In the genomic region with DNA sequence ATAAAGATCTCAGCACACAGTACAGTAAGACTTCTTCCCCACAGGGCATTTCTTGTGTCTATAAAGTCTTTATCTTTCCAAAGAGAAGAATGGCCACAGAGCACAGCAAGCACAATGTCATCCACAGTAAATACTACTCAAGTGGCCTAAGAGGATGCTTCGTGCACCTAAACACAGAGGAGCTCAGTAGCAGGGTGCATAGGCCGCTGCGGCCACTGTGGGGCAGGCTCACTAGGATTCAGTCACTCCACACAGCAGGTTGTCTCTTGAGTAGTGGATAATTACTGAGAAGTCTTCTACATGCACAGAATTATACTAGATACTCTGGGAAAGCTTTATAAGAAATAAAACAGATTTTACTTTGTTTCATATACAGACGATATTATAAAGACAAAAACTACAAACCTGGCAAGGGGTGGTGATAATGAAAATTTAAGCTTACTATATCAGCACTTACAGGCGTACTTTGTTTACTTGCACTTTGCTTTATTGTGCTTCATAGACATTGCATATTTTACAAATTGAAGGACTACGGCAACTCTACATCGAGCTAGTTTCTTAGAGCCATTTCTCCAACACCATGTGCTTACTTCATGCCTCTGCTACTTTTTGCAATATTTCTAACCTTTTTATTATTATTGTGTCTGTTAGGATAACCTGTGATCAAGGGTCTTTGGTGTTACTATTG, we compare ENCODE assay signal across 9 cellular contexts.
DNase-seq lines count a peak whose midpoint lies in the region; ATAC-seq and TF ChIP-seq lines count a peak whose summit lies in the region.
"Had no signal": no experiment of that assay in that cellular context is flagged by ENCODE, and none has a peak within 500 bp of the region (broad histone marks: within the 10 kb centered on the region; RNA-seq: fewer than 3 reads in every experiment).

No MANE protein-coding gene starts in this region.

- H3K4me3 Mint-ChIP-seq in activated CD4-positive, alpha-beta memory T cell treated with anti-CD3 and anti-CD28 coated beads for 36 hours, result no peak overlapping the region
- no peak overlapping the region for H3K4me3 Mint-ChIP-seq in activated CD4-positive, alpha-beta memory T cell treated with anti-CD3 and anti-CD28 coated beads, Interleukin-2, amount 10 ng/mL, durations not matched to agents 7 days and 5 days
- no peak overlapping the region for H3K4me3 Mint-ChIP-seq in endothelial cell (ENCODE audit: unreplicated experiment)

- ATAC-seq in HG02840 (IDR thresholded peaks at IDR 0.05; ENCODE audit: low FRiP score, unreplicated experiment), result no peak

- no peaks in the 10 kb centered on the region for H3K27me3 Mint-ChIP-seq in activated CD4-positive, alpha-beta memory T cell treated with anti-CD3 and anti-CD28 coated beads for 36 hours
- peaks cover 14% of the 10 kb centered on the region for H3K27me3 Mint-ChIP-seq in activated CD4-positive, alpha-beta memory T cell treated with anti-CD3 and anti-CD28 coated beads, Interleukin-2, amount 10 ng/mL, durations not matched to agents 7 days and 5 days
- H3K27me3 Mint-ChIP-seq in endothelial cell (ENCODE audit: unreplicated experiment), result no peaks in the 10 kb centered on the region

- no peak overlapping the region for H3K27ac Mint-ChIP-seq in activated CD4-positive, alpha-beta memory T cell treated with anti-CD3 and anti-CD28 coated beads for 36 hours
- H3K27ac Mint-ChIP-seq in activated CD4-positive, alpha-beta memory T cell treated with anti-CD3 and anti-CD28 coated beads, Interleukin-2, amount 10 ng/mL, durations not matched to agents 7 days and 5 days, result no peak overlapping the region
- no peak overlapping the region for H3K27ac Mint-ChIP-seq in endothelial cell (ENCODE audit: unreplicated experiment)

- intact Hi-C loops in activated CD4-positive, alpha-beta memory T cell treated with anti-CD3 and anti-CD28 coated beads for 36 hours (cut with micrococcal nuclease), result loop anchor here (1.0 to 10.0 kb wide), 2 partner anchors 201 to 412 kb away; no protein-coding TSS in a partner anchor

- peak; percentile 17 for DNase-seq in activated CD4-positive, alpha-beta memory T cell treated with anti-CD3 and anti-CD28 coated beads for 36 hours
- DNase-seq in activated CD4-positive, alpha-beta memory T cell treated with anti-CD3 and anti-CD28 coated beads, Interleukin-2, amount 10 ng/mL, durations not matched to agents 7 days and 5 days, result no peak
- peak; percentile 14 for DNase-seq in NAMALWA (ENCODE audit: low spot score)
- DNase-seq in endothelial cell (ENCODE audit: low spot score), result peak; percentile 54
- DNase-seq in retinal pigment epithelial cell (ENCODE audit: low read depth), result no peak
- no peak for DNase-seq in NCI-H187 treated with DMSO at 0.1 percent for 48 hours (lab: John Stamatoyannopoulos, UW)
- no peak for DNase-seq in GM10248 (ENCODE audit: extremely low spot score)

- no peaks in the 10 kb centered on the region for H3K36me3 Mint-ChIP-seq in activated CD4-positive, alpha-beta memory T cell treated with anti-CD3 and anti-CD28 coated beads for 36 hours
- no peaks in the 10 kb centered on the region for H3K36me3 Mint-ChIP-seq in activated CD4-positive, alpha-beta memory T cell treated with anti-CD3 and anti-CD28 coated beads, Interleukin-2, amount 10 ng/mL, durations not matched to agents 7 days and 5 days (ENCODE audit: low read depth)
- H3K36me3 Mint-ChIP-seq in endothelial cell (ENCODE audit: low read depth, unreplicated experiment), result no peaks in the 10 kb centered on the region

- TF ChIP-seq CTCF in endothelial cell (IDR thresholded peaks at IDR 0.05; ENCODE audit: unreplicated experiment) (peak; percentile 33), retinal pigment epithelial cell (conservative IDR thresholded peaks at IDR 0.05; ENCODE audit: low read depth, low read length) (peak; percentile 49), GM10248 (IDR thresholded peaks at IDR 0.05; ENCODE audit: control extremely low read depth, extremely low read depth, low read depth, missing control alignments) (no peak)

- CTCF ChIA-PET in activated CD4-positive, alpha-beta memory T cell treated with anti-CD3 and anti-CD28 coated beads for 36 hours (lab: Charles Lee), result interaction anchor here (0.7 to 1.4 kb wide), 4 partner anchors 34 to 303 kb away, joined by 3 read pairs; no protein-coding TSS in a partner anchor
- CTCF ChIA-PET in activated CD4-positive, alpha-beta memory T cell treated with anti-CD3 and anti-CD28 coated beads, Interleukin-2, amount 10 ng/mL, durations not matched to agents 7 days and 5 days (lab: Charles Lee), result interaction anchor here (1.7 kb wide), 1 partner anchor 349 kb away, joined by 4 read pairs; no protein-coding TSS in a partner anchor
- CTCF ChIA-PET in GM10248 (lab: Yijun Ruan, JAX), result interaction anchor here (1.0 to 1.3 kb wide), 2 partner anchors 30 to 112 kb away, joined by 3 read pairs; no protein-coding TSS in a partner anchor

- H3K4me3 ChIP-seq in retinal pigment epithelial cell (ENCODE audit: low read length), result no peak overlapping the region
- H3K4me3 ChIP-seq: smooth muscle cell had no signal

- no peaks in the 10 kb centered on the region for H3K9me3 Mint-ChIP-seq in activated CD4-positive, alpha-beta memory T cell treated with anti-CD3 and anti-CD28 coated beads for 36 hours
- H3K9me3 Mint-ChIP-seq in activated CD4-positive, alpha-beta memory T cell treated with anti-CD3 and anti-CD28 coated beads, Interleukin-2, amount 10 ng/mL, durations not matched to agents 7 days and 5 days, result no peaks in the 10 kb centered on the region
- H3K9me3 Mint-ChIP-seq in endothelial cell (ENCODE audit: unreplicated experiment), result no peaks in the 10 kb centered on the region

- H3K4me1 Mint-ChIP-seq in activated CD4-positive, alpha-beta memory T cell treated with anti-CD3 and anti-CD28 coated beads for 36 hours (ENCODE audit: low read depth), result peaks cover 16% of the 10 kb centered on the region
- peaks cover 12% of the 10 kb centered on the region for H3K4me1 Mint-ChIP-seq in activated CD4-positive, alpha-beta memory T cell treated with anti-CD3 and anti-CD28 coated beads, Interleukin-2, amount 10 ng/mL, durations not matched to agents 7 days and 5 days
- H3K4me1 Mint-ChIP-seq in endothelial cell (ENCODE audit: unreplicated experiment), result no peaks in the 10 kb centered on the region

- POLR2A ChIA-PET in activated CD4-positive, alpha-beta memory T cell treated with anti-CD3 and anti-CD28 coated beads for 36 hours (lab: Charles Lee), result interaction anchor here (1.3 kb wide), 1 partner anchor 11 kb away, joined by 3 read pairs; no protein-coding TSS in a partner anchor
- POLR2A ChIA-PET in activated CD4-positive, alpha-beta memory T cell treated with anti-CD3 and anti-CD28 coated beads, Interleukin-2, amount 10 ng/mL, durations not matched to agents 7 days and 5 days (lab: Charles Lee), result no interaction called here
- POLR2A ChIA-PET in GM10248 (lab: Yijun Ruan, JAX), result no interaction called here

Comparison
In these comparisons a context has a peak if more than half of its experiments do, and no peak if none do; other contexts are left out.
1. DNase-seq: peak in activated CD4-positive, alpha-beta memory T cell treated with anti-CD3 and anti-CD28 coated beads for 36 hours (single experiment), NAMALWA (single experiment) and endothelial cell (single experiment); none in activated CD4-positive, alpha-beta memory T cell treated with anti-CD3 and anti-CD28 coated beads, Interleukin-2, amount 10 ng/mL, durations not matched to agents 7 days and 5 days (single experiment), retinal pigment epithelial cell (single experiment), NCI-H187 treated with DMSO at 0.1 percent for 48 hours (single experiment) and GM10248 (single experiment).